Comparison of ENCODE assay signal across 15 cellular contexts in genomic region chr9:112059980-112060348, GRCh38.
DNase-seq lines count a peak whose midpoint lies in the region; ATAC-seq and TF ChIP-seq lines count a peak whose summit lies in the region.
"Had no signal": no experiment of that assay in that cellular context is flagged by ENCODE, and none has a peak within 500 bp of the region (broad histone marks: within the 10 kb centered on the region; RNA-seq: fewer than 3 reads in every experiment).

No MANE protein-coding gene starts in this region.

- peaks cover 8% of the 10 kb centered on the region for H3K9me3 ChIP-seq in AG04450 (ENCODE audit: control insufficient read depth, insufficient read depth, low read length)
- H3K9me3 ChIP-seq in SJCRH30 (replicated peaks), result 0 out of 2 replicates have a peak, but pooled peaks cover 4% of the 10 kb centered on the region
- H3K9me3 ChIP-seq in psoas muscle, result no peaks in the 10 kb centered on the region
- H3K9me3 ChIP-seq in CD8-positive, alpha-beta memory T cell (ENCODE audit: low read length), result no peaks in the 10 kb centered on the region

- peaks cover 0 to 2% of the 10 kb centered on the region in 2 donors for H3K27me3 Mint-ChIP-seq in CD8-positive, alpha-beta memory T cell
- H3K27me3 Mint-ChIP-seq: activated CD8-positive, alpha-beta memory T cell treated with anti-CD3 and anti-CD28 coated beads, Interleukin-2, amount 10 ng/mL, durations not matched to agents 7 days and 5 days; activated naive CD8-positive, alpha-beta T cell had no signal

- H3K36me3 ChIP-seq in SJCRH30 (peaks cover 11% of the 10 kb centered on the region; the same call in 1 of the 2 replicates), psoas muscle (ENCODE audit: insufficient read depth in 1 of 2, low read depth in 1 of 2) (no peaks in the 10 kb centered on the region)
- no peaks in the 10 kb centered on the region for H3K36me3 ChIP-seq in CD8-positive, alpha-beta memory T cell (ENCODE audit: insufficient read depth, low read length)

- TF ChIP-seq CTCF in AG04450 (IDR thresholded peaks at IDR 0.05; ENCODE audit: low read depth, low read length) (no peak), psoas muscle (IDR thresholded peaks at IDR 0.05) (no peak)

- H3K27ac ChIP-seq in AG04450 (ENCODE audit: low read depth, low read length) (peak overlapping the region; percentile 98), SJCRH30 (peak overlapping the region; percentile 73), psoas muscle (peak overlapping the region; percentile 78)
- no peak overlapping the region for H3K27ac ChIP-seq in CD8-positive, alpha-beta memory T cell (ENCODE audit: low read depth, low read length)

- H3K4me1 ChIP-seq in SJCRH30 (peaks cover 34% of the 10 kb centered on the region), psoas muscle (peaks cover 10% of the 10 kb centered on the region)
- H3K4me1 ChIP-seq in CD8-positive, alpha-beta memory T cell (ENCODE audit: insufficient read depth, low read length), result peaks cover 18% of the 10 kb centered on the region

- CTCF ChIA-PET in AG04450 (lab: Charles Lee), result no interaction called here
- CTCF ChIA-PET in CD8-positive, alpha-beta memory T cell (lab: Charles Lee), result no interaction called here

- DNase-seq in AG04450 (ENCODE audit: low read depth, low spot score) (no peak), SJCRH30 (no peak), foreskin melanocyte (peak; percentile 48), psoas muscle (no peak), pons (ENCODE audit: low spot score) (no peak), HuH-7 (ENCODE audit: low spot score) (no peak)
- no peak for DNase-seq in CD8-positive, alpha-beta memory T cell
- DNase-seq: activated CD8-positive, alpha-beta memory T cell treated with anti-CD3 and anti-CD28 coated beads, Interleukin-2, amount 10 ng/mL, durations not matched to agents 7 days and 5 days; effector CD4-positive, alpha-beta T cell; H7; NCI-H1048; NCI-H446 treated with DMSO at 0.1 percent for 48 hours; stimulated activated CD4-positive, alpha-beta T cell treated with anti-CD3 and anti-CD28 coated beads, Interleukin-12 subunit alpha, Interleukin-12 subunit beta, amount 100 ng/mL, for 4 hours had no signal

- WGBS in psoas muscle, 3 donors, result 47 to 68% (median 51%) methylated on average over 3 of the region's 3 CpGs

- peak overlapping the region in 1 of 8 donors; percentile 23 for H3K27ac Mint-ChIP-seq in CD8-positive, alpha-beta memory T cell
- H3K27ac Mint-ChIP-seq: activated CD8-positive, alpha-beta memory T cell treated with anti-CD3 and anti-CD28 coated beads, Interleukin-2, amount 10 ng/mL, durations not matched to agents 7 days and 5 days; activated naive CD8-positive, alpha-beta T cell had no signal

- no peaks in the 10 kb centered on the region for H3K9me3 Mint-ChIP-seq in CD8-positive, alpha-beta memory T cell

- peaks cover 3 to 46% (median 16%) of the 10 kb centered on the region in 3 donors for H3K36me3 Mint-ChIP-seq in CD8-positive, alpha-beta memory T cell

- H3K4me3 ChIP-seq in AG04450 (ENCODE audit: low read depth, low read length) (no peak overlapping the region), SJCRH30 (no peak overlapping the region), psoas muscle (no peak overlapping the region)
- no peak overlapping the region for H3K4me3 ChIP-seq in CD8-positive, alpha-beta memory T cell (ENCODE audit: low read length)

- POLR2A ChIA-PET in AG04450 (lab: Yijun Ruan, JAX), result interaction anchor here (0.9 to 2.7 kb wide), 3 partner anchors 9 to 162 kb away, joined by 3 to 18 read pairs (median 3); no protein-coding TSS in a partner anchor
- POLR2A ChIA-PET in CD8-positive, alpha-beta memory T cell (lab: Charles Lee), result interaction anchor here (0.6 kb wide), 1 partner anchor 102 kb away, joined by 6 read pairs; no protein-coding TSS in a partner anchor

- no peaks in the 10 kb centered on the region for H3K27me3 ChIP-seq in AG04450 (ENCODE audit: control insufficient read depth, insufficient read depth, low read length)
- no peaks in the 10 kb centered on the region for H3K27me3 ChIP-seq in SJCRH30
- no peaks in the 10 kb centered on the region for H3K27me3 ChIP-seq in psoas muscle (ENCODE audit: insufficient read depth in 3 of 3, low read length in 2 of 3)
- no peaks in the 10 kb centered on the region for H3K27me3 ChIP-seq in CD8-positive, alpha-beta memory T cell (ENCODE audit: insufficient read depth, low read length, poor library complexity, severe bottlenecking)

- intact Hi-C loops in psoas muscle (cut with DNase I), result no loop called here

- no peak for ATAC-seq in psoas muscle
- ATAC-seq in GM21423 (IDR thresholded peaks at IDR 0.05; ENCODE audit: unreplicated experiment), result no peak
- ATAC-seq: activated CD8-positive, alpha-beta memory T cell treated with anti-CD3 and anti-CD28 coated beads, Interleukin-2, amount 10 ng/mL, durations not matched to agents 7 days and 5 days had no signal

- H3K4me1 Mint-ChIP-seq in CD8-positive, alpha-beta memory T cell, result peaks cover 17 to 23% (median 23%) of the 10 kb centered on the region in 3 donors

- no peak overlapping the region for H3K4me3 Mint-ChIP-seq in CD8-positive, alpha-beta memory T cell
- H3K4me3 Mint-ChIP-seq: activated CD8-positive, alpha-beta memory T cell treated with anti-CD3 and anti-CD28 coated beads, Interleukin-2, amount 10 ng/mL, durations not matched to agents 7 days and 5 days; activated naive CD8-positive, alpha-beta T cell had no signal
